1 cellular context compared by ENCODE assay signal in genomic region chr5:67188274-67188857, GRCh38.
TF ChIP-seq lines count a peak whose summit lies in the region.

No MANE protein-coding gene starts in this region.

TF ChIP-seq in GM23338, 12 proteins besides CTCF, POLR2A, EP300 and RAD21 (continued from another document):
- TF ChIP-seq REST (IDR thresholded peaks at IDR 0.05; ENCODE audit: unreplicated experiment) (no peak), ZNF331 (CRISPR knock-in tag; IDR thresholded peaks at IDR 0.05; ENCODE audit: low read depth) (no peak), POLR2AphosphoS5 (IDR thresholded peaks at IDR 0.05; ENCODE audit: low read depth) (no peak), CREB1 (CRISPR knock-in tag; IDR thresholded peaks at IDR 0.05; ENCODE audit: low read depth) (no peak), ETS1 (IDR thresholded peaks at IDR 0.05) (no peak), ZNF114 (CRISPR knock-in tag; IDR thresholded peaks at IDR 0.05) (no peak), ZNF462 (CRISPR knock-in tag; IDR thresholded peaks at IDR 0.05) (no peak), EZH2phosphoT487 (IDR thresholded peaks at IDR 0.05; ENCODE audit: unreplicated experiment) (no peak), NANOG (IDR thresholded peaks at IDR 0.05; ENCODE audit: borderline replicate concordance) (no peak)
